ENCODE assay signal across 14 cellular contexts in genomic region chr13:29991343-29991742, GRCh38.
DNase-seq lines count a peak whose midpoint lies in the region; ATAC-seq and TF ChIP-seq lines count a peak whose summit lies in the region.
"Had no signal": no experiment of that assay in that cellular context is flagged by ENCODE, and none has a peak within 500 bp of the region (broad histone marks: within the 10 kb centered on the region; RNA-seq: fewer than 3 reads in every experiment).

No MANE protein-coding gene starts in this region.

- H3K27ac ChIP-seq in WERI-Rb-1 (no peak overlapping the region), uterus (no peak overlapping the region)
- H3K27ac ChIP-seq: tibial nerve had no signal

- no peaks in the 10 kb centered on the region for H3K27me3 ChIP-seq in WERI-Rb-1 (ENCODE audit: insufficient read depth, low read depth, severe bottlenecking)
- H3K27me3 ChIP-seq in uterus, result no peaks in the 10 kb centered on the region
- H3K27me3 ChIP-seq: tibial nerve had no signal

- H3K9me3 ChIP-seq in WERI-Rb-1 (ENCODE audit: severe bottlenecking) (no peaks in the 10 kb centered on the region), uterus (no peaks in the 10 kb centered on the region)

- DNase-seq in AG04449 (ENCODE audit: low read depth, low spot score) (peak; percentile 82), HS-27A (ENCODE audit: low read depth) (peak; percentile 60), WERI-Rb-1 (peak; percentile 54), foreskin fibroblast (peak; percentile 95 to 97), uterus (no peak), NCI-H2227 treated with DMSO at 0.1 percent for 48 hours (lab: John Stamatoyannopoulos, UW) (no peak), activated T-cell treated with anti-CD3 and anti-CD28 coated beads for 4 hours (no peak)
- DNase-seq: activated CD8-positive, alpha-beta memory T cell treated with anti-CD3 and anti-CD28 coated beads for 24 hours; activated naive CD8-positive, alpha-beta T cell treated with anti-CD3 and anti-CD28 coated beads, Interleukin-2, amount 10 ng/mL, durations not matched to agents 7 days and 5 days; GDM1; mucosa of descending colon; NK-92 treated with Interleukin-12 subunit alpha and Interleukin-12 subunit beta, amount 100 ng/mL, for 24 hours had no signal

- TF ChIP-seq CTCF in AG04449 (IDR thresholded peaks at IDR 0.05; ENCODE audit: insufficient read depth, low read length, missing control alignments) (no peak), WERI-Rb-1 (IDR thresholded peaks at IDR 0.05; ENCODE audit: low read depth, low read length) (no peak), foreskin fibroblast (IDR thresholded peaks at IDR 0.05; ENCODE audit: low read depth, low read length) (no peak), uterus (IDR thresholded peaks at IDR 0.05) (no peak)

- intact Hi-C loops in uterus (cut with DNase I; ENCODE audit: low total_unique reads), result no loop called here

- POLR2A ChIA-PET in AG04449 (lab: Yijun Ruan, JAX), result interaction anchor here (0.6 to 1.3 kb wide), 4 partner anchors 11 to 375 kb away, joined by 3 to 4 read pairs (median 3); no protein-coding TSS in a partner anchor

- ATAC-seq in GM18868 (IDR thresholded peaks at IDR 0.05; ENCODE audit: unreplicated experiment), result no peak
- ATAC-seq: mucosa of descending colon had no signal

- no peak for TF ChIP-seq POLR2A in uterus (IDR thresholded peaks at IDR 0.05)

- CTCF ChIA-PET in AG04449 (lab: Yijun Ruan, JAX), result interaction anchor here (1.0 kb wide), 1 partner anchor 123 kb away, joined by 3 read pairs; no protein-coding TSS in a partner anchor

- peaks cover 0 to 3% of the 10 kb centered on the region in 2 donors for H3K4me1 ChIP-seq in uterus
- H3K4me1 ChIP-seq: tibial nerve had no signal

- H3K4me3 ChIP-seq in AG04449 (ENCODE audit: low read depth, low read length), result no peak overlapping the region
- H3K4me3 ChIP-seq in WERI-Rb-1 (ENCODE audit: low read depth, low read length), result no peak overlapping the region
- no peak overlapping the region for H3K4me3 ChIP-seq in foreskin fibroblast (ENCODE audit: low read depth in 1 of 2, low read length in 2 of 2)
- H3K4me3 ChIP-seq in uterus, result no peak overlapping the region
- H3K4me3 ChIP-seq: mucosa of descending colon, tibial nerve had no signal

- H3K36me3 ChIP-seq in WERI-Rb-1 (no peaks in the 10 kb centered on the region), uterus (no peaks in the 10 kb centered on the region)
- H3K36me3 ChIP-seq: tibial nerve had no signal

Comparison
In these comparisons a context has a peak if more than half of its experiments do, and no peak if none do; other contexts are left out.
1. DNase-seq: peak in AG04449 (single experiment), HS-27A (single experiment), WERI-Rb-1 (single experiment) and foreskin fibroblast (2 of 2); none in uterus (0 of 2), NCI-H2227 treated with DMSO at 0.1 percent for 48 hours (single experiment) and activated T-cell treated with anti-CD3 and anti-CD28 coated beads for 4 hours (single experiment).